In the genomic region with DNA sequence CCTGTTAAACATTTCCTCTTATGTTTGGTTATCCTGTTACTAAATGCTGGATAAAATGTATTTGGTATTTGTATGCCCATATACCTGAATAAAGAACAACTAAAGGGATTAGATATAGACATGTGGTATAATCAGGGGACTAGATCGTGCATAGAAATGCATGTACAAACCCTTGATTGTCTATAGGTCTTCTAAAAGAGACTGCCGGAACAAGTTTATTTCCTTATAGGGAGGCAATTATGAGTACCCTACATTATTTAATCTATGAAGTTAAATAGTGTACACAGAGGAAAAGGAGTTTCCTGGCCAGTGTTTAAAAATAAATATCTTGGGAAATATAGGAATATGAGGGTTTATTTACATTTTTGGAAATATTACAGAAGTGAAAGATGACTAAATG, we compare ENCODE assay signal across 21 cellular contexts. TPM values are rescaled to one million over a fixed set of nuclear protein-coding genes. Genes with fewer than 3 reads are reported as not detected.
DNase-seq lines count a peak whose midpoint lies in the region; ATAC-seq lines count a peak whose summit lies in the region.
"Had no signal": no experiment of that assay in that cellular context is flagged by ENCODE, and none has a peak within 500 bp of the region (broad histone marks: within the 10 kb centered on the region; RNA-seq: fewer than 3 reads in every experiment).

No MANE protein-coding gene starts in this region.

- peaks cover 4% of the 10 kb centered on the region for H3K36me3 Mint-ChIP-seq in activated naive CD8-positive, alpha-beta T cell
- peaks cover 13% of the 10 kb centered on the region for H3K36me3 Mint-ChIP-seq in activated naive CD8-positive, alpha-beta T cell treated with anti-CD3 and anti-CD28 coated beads for 36 hours
- peaks cover 38% of the 10 kb centered on the region for H3K36me3 Mint-ChIP-seq in effector memory CD8-positive, alpha-beta T cell (ENCODE audit: insufficient read depth)
- H3K36me3 Mint-ChIP-seq in stimulated activated effector memory CD8-positive, alpha-beta T cell treated with anti-CD3 and anti-CD28 coated beads, Interleukin-12 subunit alpha, Interleukin-12 subunit beta, amount 100 ng/mL, for 72 hours, result peaks cover 81% of the 10 kb centered on the region
- peaks cover 24 to 39% of the 10 kb centered on the region in 2 donors for H3K36me3 Mint-ChIP-seq in stimulated activated naive B cell treated with anti-CD40 and anti-IgM and Interleukin-4, amounts not matched to agents 10 μg/mL and 1 μg/mL and 100 μg/mL, for 72 hours

- H3K9me3 Mint-ChIP-seq in activated naive CD8-positive, alpha-beta T cell (ENCODE audit: low read depth), result peaks cover 4% of the 10 kb centered on the region
- H3K9me3 Mint-ChIP-seq in activated naive CD8-positive, alpha-beta T cell treated with anti-CD3 and anti-CD28 coated beads for 36 hours, result peaks cover 3% of the 10 kb centered on the region
- no peaks in the 10 kb centered on the region for H3K9me3 Mint-ChIP-seq in effector memory CD8-positive, alpha-beta T cell
- H3K9me3 Mint-ChIP-seq in stimulated activated effector memory CD8-positive, alpha-beta T cell treated with anti-CD3 and anti-CD28 coated beads, Interleukin-12 subunit alpha, Interleukin-12 subunit beta, amount 100 ng/mL, for 72 hours, result no peaks in the 10 kb centered on the region
- H3K9me3 Mint-ChIP-seq in stimulated activated naive B cell treated with anti-CD40 and anti-IgM and Interleukin-4, amounts not matched to agents 10 μg/mL and 1 μg/mL and 100 μg/mL, for 72 hours, result peaks cover 0 to 3% of the 10 kb centered on the region in 2 donors
- H3K9me3 Mint-ChIP-seq: CD14-positive monocyte, HFFc6 had no signal

- H3K27me3 Mint-ChIP-seq in activated naive CD8-positive, alpha-beta T cell, result no peaks in the 10 kb centered on the region
- H3K27me3 Mint-ChIP-seq in activated naive CD8-positive, alpha-beta T cell treated with anti-CD3 and anti-CD28 coated beads for 36 hours, result no peaks in the 10 kb centered on the region
- no peaks in the 10 kb centered on the region for H3K27me3 Mint-ChIP-seq in effector memory CD8-positive, alpha-beta T cell
- H3K27me3 Mint-ChIP-seq in stimulated activated naive B cell treated with anti-CD40 and anti-IgM and Interleukin-4, amounts not matched to agents 10 μg/mL and 1 μg/mL and 100 μg/mL, for 72 hours, result no peaks in the 10 kb centered on the region
- H3K27me3 Mint-ChIP-seq: CD4-positive, alpha-beta memory T cell had no signal

- no peak overlapping the region for H3K4me3 Mint-ChIP-seq in activated naive CD8-positive, alpha-beta T cell
- H3K4me3 Mint-ChIP-seq in activated naive CD8-positive, alpha-beta T cell treated with anti-CD3 and anti-CD28 coated beads for 36 hours, result no peak overlapping the region
- no peak overlapping the region for H3K4me3 Mint-ChIP-seq in effector memory CD8-positive, alpha-beta T cell
- H3K4me3 Mint-ChIP-seq in stimulated activated effector memory CD8-positive, alpha-beta T cell treated with anti-CD3 and anti-CD28 coated beads, Interleukin-12 subunit alpha, Interleukin-12 subunit beta, amount 100 ng/mL, for 72 hours, result no peak overlapping the region
- no peak overlapping the region for H3K4me3 Mint-ChIP-seq in stimulated activated naive B cell treated with anti-CD40 and anti-IgM and Interleukin-4, amounts not matched to agents 10 μg/mL and 1 μg/mL and 100 μg/mL, for 72 hours
- H3K4me3 Mint-ChIP-seq: CD14-positive monocyte; CD4-positive, alpha-beta memory T cell; HFFc6 had no signal

- no peak for DNase-seq in activated naive CD8-positive, alpha-beta T cell treated with anti-CD3 and anti-CD28 coated beads for 36 hours
- DNase-seq in effector memory CD8-positive, alpha-beta T cell, result no peak
- DNase-seq in stimulated activated effector memory CD8-positive, alpha-beta T cell treated with anti-CD3 and anti-CD28 coated beads, Interleukin-12 subunit alpha, Interleukin-12 subunit beta, amount 100 ng/mL, for 72 hours (ENCODE audit: low spot score in 2 of 2), result no peak
- no peak for DNase-seq in KG1 (lab: John Stamatoyannopoulos, UW)
- DNase-seq in activated CD8-positive, alpha-beta memory T cell treated with anti-CD3 and anti-CD28 coated beads for 24 hours, result no peak
- DNase-seq in stimulated activated naive B cell treated with anti-CD40 and anti-IgM and Interleukin-4, amounts not matched to agents 10 μg/mL and 1 μg/mL and 100 μg/mL, for 72 hours, result no peak
- DNase-seq: 8988T; ACHN; AML-193; BE2C; Calu3; CD4-positive, alpha-beta memory T cell; COR-L47; DMS53; DMS79 treated with DMSO at 0.1 percent for 48 hours; GF-D8; GOT3; HFFc6 had no signal

- peaks cover 59% of the 10 kb centered on the region for H3K4me1 Mint-ChIP-seq in activated naive CD8-positive, alpha-beta T cell (ENCODE audit: low read depth)
- peaks cover 37% of the 10 kb centered on the region for H3K4me1 Mint-ChIP-seq in activated naive CD8-positive, alpha-beta T cell treated with anti-CD3 and anti-CD28 coated beads for 36 hours
- peaks cover 30 to 47% of the 10 kb centered on the region in 2 donors for H3K4me1 Mint-ChIP-seq in effector memory CD8-positive, alpha-beta T cell (ENCODE audit: low read depth in 2 of 2)
- H3K4me1 Mint-ChIP-seq in stimulated activated effector memory CD8-positive, alpha-beta T cell treated with anti-CD3 and anti-CD28 coated beads, Interleukin-12 subunit alpha, Interleukin-12 subunit beta, amount 100 ng/mL, for 72 hours, result peaks cover 48% of the 10 kb centered on the region
- H3K4me1 Mint-ChIP-seq in stimulated activated naive B cell treated with anti-CD40 and anti-IgM and Interleukin-4, amounts not matched to agents 10 μg/mL and 1 μg/mL and 100 μg/mL, for 72 hours, result peaks cover 11 to 22% of the 10 kb centered on the region in 2 donors
- H3K4me1 Mint-ChIP-seq: CD14-positive monocyte had no signal

- H3K27ac Mint-ChIP-seq in activated naive CD8-positive, alpha-beta T cell, result peak overlapping the region; percentile 22
- no peak overlapping the region for H3K27ac Mint-ChIP-seq in activated naive CD8-positive, alpha-beta T cell treated with anti-CD3 and anti-CD28 coated beads for 36 hours
- peak overlapping the region; percentile 66 to 67 for H3K27ac Mint-ChIP-seq in effector memory CD8-positive, alpha-beta T cell
- H3K27ac Mint-ChIP-seq in stimulated activated effector memory CD8-positive, alpha-beta T cell treated with anti-CD3 and anti-CD28 coated beads, Interleukin-12 subunit alpha, Interleukin-12 subunit beta, amount 100 ng/mL, for 72 hours, result peak overlapping the region; percentile 32
- H3K27ac Mint-ChIP-seq in stimulated activated naive B cell treated with anti-CD40 and anti-IgM and Interleukin-4, amounts not matched to agents 10 μg/mL and 1 μg/mL and 100 μg/mL, for 72 hours, result no peak overlapping the region
- H3K27ac Mint-ChIP-seq: CD14-positive monocyte, HFFc6 had no signal

- no peak for ATAC-seq in effector memory CD8-positive, alpha-beta T cell (replicated peaks)
- no peak for ATAC-seq in stimulated activated effector memory CD8-positive, alpha-beta T cell treated with anti-CD3 and anti-CD28 coated beads, Interleukin-12 subunit alpha, Interleukin-12 subunit beta, amount 100 ng/mL, for 72 hours
- ATAC-seq in stimulated activated naive B cell treated with anti-CD40 and anti-IgM and Interleukin-4, amounts not matched to agents 10 μg/mL and 1 μg/mL and 100 μg/mL, for 72 hours (replicated peaks), result no peak
- ATAC-seq: A549 had no signal

RNA-seq across cellular contexts. Expression of gene CCSER2, which starts 44.6 kb away (rescaled TPM):
- total RNA-seq in activated naive CD8-positive, alpha-beta T cell treated with anti-CD3 and anti-CD28 coated beads for 36 hours, result 10 to 100 TPM; 42.4 to 43.8 TPM

Comparison
In these comparisons a context has a peak if more than half of its experiments do, and no peak if none do; other contexts are left out.
1. H3K27ac Mint-ChIP-seq: peak in activated naive CD8-positive, alpha-beta T cell (single experiment), effector memory CD8-positive, alpha-beta T cell (2 of 2) and stimulated activated effector memory CD8-positive, alpha-beta T cell treated with anti-CD3 and anti-CD28 coated beads, Interleukin-12 subunit alpha, Interleukin-12 subunit beta, amount 100 ng/mL, for 72 hours (single experiment); none in activated naive CD8-positive, alpha-beta T cell treated with anti-CD3 and anti-CD28 coated beads for 36 hours (single experiment) and stimulated activated naive B cell treated with anti-CD40 and anti-IgM and Interleukin-4, amounts not matched to agents 10 μg/mL and 1 μg/mL and 100 μg/mL, for 72 hours (single experiment).